Comparison of ENCODE assay signal across 10 cellular contexts in genomic region chr10:102813734-102814455, GRCh38. TPM values are rescaled to one million over a fixed set of nuclear protein-coding genes. Genes with fewer than 3 reads are reported as not detected.
DNase-seq lines count a peak whose midpoint lies in the region; ATAC-seq, FAIRE-seq and TF ChIP-seq lines count a peak whose summit lies in the region.
"Had no signal": no experiment of that assay in that cellular context is flagged by ENCODE, and none has a peak within 500 bp of the region (broad histone marks: within the 10 kb centered on the region; RNA-seq: fewer than 3 reads in every experiment).

No MANE protein-coding gene starts in this region.

- H3K27ac ChIP-seq in kidney (ENCODE audit: low read depth in 2 of 2, low read length in 2 of 2): peak overlapping the region; percentile 14 to 72
- H3K27ac ChIP-seq in skeletal muscle tissue (ENCODE audit: low read depth, low read length): peak overlapping the region; percentile 90

- DNase-seq in astrocyte of the spinal cord (ENCODE audit: low read depth, low spot score) (peak; percentile 53), kidney (peak; percentile 79), retina (no peak), NCI-H2196 (lab: John Stamatoyannopoulos, UW; ENCODE audit: unreplicated experiment) (no peak)
- DNase-seq: DMS53, Kasumi-1 had no signal

- ATAC-seq in HG02678 (IDR thresholded peaks at IDR 0.05; ENCODE audit: unreplicated experiment) (peak; percentile 42), GM18873 (IDR thresholded peaks at IDR 0.05; ENCODE audit: low FRiP score, unreplicated experiment) (no peak), GM18907 (IDR thresholded peaks at IDR 0.05; ENCODE audit: unreplicated experiment) (no peak)

- FAIRE-seq in kidney (lab: Jason Lieb, UNC): no peak

- no peaks in the 10 kb centered on the region for H3K9me3 ChIP-seq in kidney (ENCODE audit: control insufficient read depth in 1 of 2, low read length in 2 of 2)
- no peaks in the 10 kb centered on the region for H3K9me3 ChIP-seq in skeletal muscle tissue (ENCODE audit: control insufficient read depth in 3 of 3, low read length in 3 of 3)

- H3K4me3 ChIP-seq in astrocyte of the spinal cord (ENCODE audit: low read depth, low read length) (no peak overlapping the region), kidney (ENCODE audit: low read length in 2 of 2) (no peak overlapping the region), skeletal muscle tissue (ENCODE audit: low read length in 3 of 3) (no peak overlapping the region)

- in situ Hi-C loops in astrocyte of the spinal cord (cut with HindIII; ENCODE audit: low sequenced_read_pairs): no loop called here

- intact Hi-C loops in kidney (cut with DNase I): no loop called here

- H3K9ac ChIP-seq in kidney (ENCODE audit: low read length in 2 of 2) (peak overlapping the region in 1 of 2 donors; percentile 8), skeletal muscle tissue (ENCODE audit: low read depth in 1 of 3, low read length in 3 of 3) (peak overlapping the region; percentile 12 to 28 (median 23))

- H3K36me3 ChIP-seq in kidney (ENCODE audit: control insufficient read depth in 1 of 2, insufficient read depth in 2 of 2, low read length in 2 of 2) (peaks cover 21 to 37% of the 10 kb centered on the region in 2 donors), skeletal muscle tissue (ENCODE audit: control insufficient read depth in 3 of 3, insufficient read depth in 3 of 3, low read length in 3 of 3) (peaks cover 44 to 49% (median 45%) of the 10 kb centered on the region in 3 donors)

- peaks cover 13 to 22% of the 10 kb centered on the region in 2 donors for H3K4me1 ChIP-seq in kidney (ENCODE audit: control insufficient read depth in 1 of 2, insufficient read depth in 1 of 2, low read depth in 1 of 2, low read length in 2 of 2)
- peaks cover 42 to 50% (median 47%) of the 10 kb centered on the region in 3 donors for H3K4me1 ChIP-seq in skeletal muscle tissue (ENCODE audit: control insufficient read depth in 3 of 3, insufficient read depth in 3 of 3, low read length in 3 of 3)

- H3K27me3 ChIP-seq in skeletal muscle tissue (ENCODE audit: control insufficient read depth in 3 of 3, insufficient read depth in 3 of 3, low read length in 3 of 3): no peaks in the 10 kb centered on the region

- no peak for TF ChIP-seq CTCF in astrocyte of the spinal cord (IDR thresholded peaks at IDR 0.05; ENCODE audit: low read depth, low read length)
- no peak for TF ChIP-seq CTCF in kidney (IDR thresholded peaks at IDR 0.05; ENCODE audit: borderline replicate concordance, extremely low read depth, insufficient read depth)

RNA-seq across cellular contexts. Expression of gene CYP17A1, which starts 23.3 kb away (rescaled TPM):
- total RNA-seq in kidney (3.3 TPM), skeletal muscle tissue (not detected)
- polyA plus RNA-seq in kidney (ENCODE audit: insufficient read depth, low read depth, low replicate concordance): 11.6 TPM

RNA-seq across cellular contexts. Expression of gene BORCS7, which starts 40.2 kb away (rescaled TPM):
- total RNA-seq in kidney: 24.6 TPM
- polyA plus RNA-seq in kidney (ENCODE audit: insufficient read depth, low read depth, low replicate concordance): 34.8 TPM
- total RNA-seq in skeletal muscle tissue: 19.3 TPM

RNA-seq across cellular contexts. Expression of gene AS3MT, which starts 55.4 kb away (rescaled TPM):
- 2.0 TPM for total RNA-seq in kidney
- polyA plus RNA-seq in kidney (ENCODE audit: insufficient read depth, low read depth, low replicate concordance): 36.7 TPM
- 6.8 TPM for total RNA-seq in skeletal muscle tissue

Comparison
In these comparisons a context has a peak if more than half of its experiments do, and no peak if none do; other contexts are left out.
1. DNase-seq: peak in astrocyte of the spinal cord (single experiment) and kidney (single experiment); none in retina (single experiment) and NCI-H2196 (single experiment).